ENCODE assay signal across 11 cellular contexts in genomic region chr5:140341591-140341990, GRCh38. TPM values are rescaled to one million over a fixed set of nuclear protein-coding genes. Genes with fewer than 3 reads are reported as not detected.
A peak's percentile ranks its signal among the peaks of the same experiment; 100 is the strongest.
DNase-seq lines count a peak whose midpoint lies in the region; ATAC-seq and TF ChIP-seq lines count a peak whose summit lies in the region.
"Had no signal": no experiment of that assay in that cellular context is flagged by ENCODE, and none has a peak within 500 bp of the region (broad histone marks: within the 10 kb centered on the region; RNA-seq: fewer than 3 reads in every experiment).

No MANE protein-coding gene starts in this region.

- TF ChIP-seq CTCF in left lung (IDR thresholded peaks at IDR 0.05) (no peak), thoracic aorta (IDR thresholded peaks at IDR 0.05) (no peak)

- no peak for DNase-seq in activated T-cell treated with anti-CD3 and anti-CD28 coated beads, Interleukin-2, amount 50 U/mL, for 24 hours
- no peak for DNase-seq in activated T-cell treated with anti-CD3 and anti-CD28 coated beads, Interleukin-2, amount 50 U/mL, for 48 hours
- peak; percentile 73 for DNase-seq in astrocyte of the hippocampus (ENCODE audit: low read depth, low spot score)
- no peak for DNase-seq in left lung
- DNase-seq in thoracic aorta (ENCODE audit: low spot score): peak; percentile 64
- no peak for DNase-seq in NCI-H526 (lab: John Stamatoyannopoulos, UW)
- DNase-seq in NCI-H510A (lab: John Stamatoyannopoulos, UW): no peak
- no peak for DNase-seq in effector CD4-positive, alpha-beta T cell
- DNase-seq: cortex of kidney, NCI-H1048, retina had no signal

- H3K9me3 ChIP-seq in left lung: no peaks in the 10 kb centered on the region
- no peaks in the 10 kb centered on the region for H3K9me3 ChIP-seq in thoracic aorta

- ATAC-seq in left lung: no peak
- peak; percentile 11 for ATAC-seq in thoracic aorta (ENCODE audit: insufficient number of reproducible peaks, low FRiP score, low read depth)

- H3K4me1 ChIP-seq in left lung (peaks cover 9 to 89% of the 10 kb centered on the region in 2 donors), thoracic aorta (ENCODE audit: control insufficient read depth in 1 of 2, low read depth in 2 of 2) (peaks cover 8 to 49% of the 10 kb centered on the region in 2 donors)

- H3K27ac ChIP-seq in left lung: peak overlapping the region; percentile 10 to 81
- H3K27ac ChIP-seq in thoracic aorta: peak overlapping the region; percentile 1 to 53

- peak overlapping the region; percentile 58 for H3K4me3 Mint-ChIP-seq in activated T-cell treated with anti-CD3 and anti-CD28 coated beads, Interleukin-2, amount 50 U/mL, for 24 hours

- no peak overlapping the region for H3K27ac Mint-ChIP-seq in activated T-cell treated with anti-CD3 and anti-CD28 coated beads, Interleukin-2, amount 50 U/mL, for 24 hours

- H3K27me3 ChIP-seq in left lung (no peaks in the 10 kb centered on the region), thoracic aorta (replicated peaks; ENCODE audit: insufficient read depth) (no peaks in the 10 kb centered on the region)

- intact Hi-C loops in left lung (cut with DNase I): loop anchor here in 1 of 2 donors (10.0 kb wide), 1 partner anchor 97 kb away; no protein-coding TSS in a partner anchor

- H3K36me3 ChIP-seq in left lung (peaks cover 0 to 37% of the 10 kb centered on the region in 2 donors), thoracic aorta (no peaks in the 10 kb centered on the region)

- H3K9me3 Mint-ChIP-seq in activated T-cell treated with anti-CD3 and anti-CD28 coated beads, Interleukin-2, amount 50 U/mL, for 24 hours: no peaks in the 10 kb centered on the region

- H3K27me3 Mint-ChIP-seq in activated T-cell treated with anti-CD3 and anti-CD28 coated beads, Interleukin-2, amount 50 U/mL, for 24 hours: peaks cover 3% of the 10 kb centered on the region

- peaks cover 53% of the 10 kb centered on the region for H3K4me1 Mint-ChIP-seq in activated T-cell treated with anti-CD3 and anti-CD28 coated beads, Interleukin-2, amount 50 U/mL, for 24 hours (ENCODE audit: low read depth)

- H3K4me3 ChIP-seq in left lung (peak overlapping the region in 1 of 2 donors; percentile 4), thoracic aorta (no peak overlapping the region)

- peaks cover 18% of the 10 kb centered on the region for H3K36me3 Mint-ChIP-seq in activated T-cell treated with anti-CD3 and anti-CD28 coated beads, Interleukin-2, amount 50 U/mL, for 24 hours (ENCODE audit: low read depth)

RNA-seq across cellular contexts. Expression of gene HBEGF, which starts 4.8 kb away (rescaled TPM):
- total RNA-seq in left lung: 10 to 100 TPM; 18.1 to 33.8 TPM
- 10 to 100 TPM; 22.6 to 36.0 TPM for total RNA-seq in thoracic aorta

RNA-seq across cellular contexts. Expression of gene SLC4A9, which starts 18.4 kb away (rescaled TPM):
- total RNA-seq in left lung: not detected
- not detected for total RNA-seq in thoracic aorta

RNA-seq across cellular contexts. Expression of gene PFDN1, which starts 38.7 kb away (rescaled TPM):
- total RNA-seq in left lung (10 to 100 TPM; 45.7 to 55.5 TPM), thoracic aorta (10 to 100 TPM; 62.5 to 72.2 TPM)

Comparison
In these comparisons a context has a peak if more than half of its experiments do, and no peak if none do; other contexts are left out.
1. DNase-seq: peak in astrocyte of the hippocampus (single experiment) and thoracic aorta (single experiment); none in activated T-cell treated with anti-CD3 and anti-CD28 coated beads, Interleukin-2, amount 50 U/mL, for 24 hours (single experiment), activated T-cell treated with anti-CD3 and anti-CD28 coated beads, Interleukin-2, amount 50 U/mL, for 48 hours (0 of 2), left lung (0 of 2), NCI-H526 (0 of 2), NCI-H510A (single experiment) and effector CD4-positive, alpha-beta T cell (single experiment).